11 cellular contexts compared by ENCODE assay signal in genomic region chr19:23071087-23071511, GRCh38. TPM values are rescaled to one million over a fixed set of nuclear protein-coding genes. Genes with fewer than 3 reads are reported as not detected.
DNase-seq lines count a peak whose midpoint lies in the region; ATAC-seq and TF ChIP-seq lines count a peak whose summit lies in the region.
"Had no signal": no experiment of that assay in that cellular context is flagged by ENCODE, and none has a peak within 500 bp of the region (broad histone marks: within the 10 kb centered on the region; RNA-seq: fewer than 3 reads in every experiment).

No MANE protein-coding gene starts in this region.

- peak overlapping the region; percentile 34 for H3K4me2 ChIP-seq in SK-N-SH

- H3K9me2 ChIP-seq in SK-N-SH, result no peaks in the 10 kb centered on the region

- CTCF ChIA-PET in SK-N-SH (lab: Yijun Ruan, JAX), result interaction anchor here (0.5 to 1.9 kb wide), 5 partner anchors 13 to 840 kb away, joined by 3 to 6 read pairs (median 4); no protein-coding TSS in a partner anchor

- H3K36me3 Mint-ChIP-seq in stimulated activated naive CD8-positive, alpha-beta T cell treated with anti-CD3 and anti-CD28 coated beads, Interleukin-15, Interleukin-2, amounts not matched to agents 100 ng/mL and 50 ng/mL, for 24 hours (ENCODE audit: low read depth), result peaks cover 10% of the 10 kb centered on the region
- H3K36me3 Mint-ChIP-seq: mesothelial cell of epicardium had no signal

- TF ChIP-seq RAD21 in SK-N-SH (IDR thresholded peaks at IDR 0.05; ENCODE audit: low read length), result no peak

- no peak overlapping the region for H3K9ac ChIP-seq in SK-N-SH

- DNase-seq in NCI-H2029 (lab: John Stamatoyannopoulos, UW), result peak; percentile 35
- no peak for DNase-seq in NCI-H2029 treated with DMSO at 0.1 percent for 48 hours (lab: John Stamatoyannopoulos, UW)
- DNase-seq in SK-N-SH, result peak; percentile 66
- DNase-seq in left ventricle myocardium superior, result peak; percentile 54
- no peak for DNase-seq in HK-2 (ENCODE audit: unreplicated experiment)
- no peak for DNase-seq in midbrain (lab: John Stamatoyannopoulos, UW)
- DNase-seq in superior temporal gyrus (ENCODE audit: extremely low spot score), result no peak
- DNase-seq: GOT3, NCI-H446 treated with DMSO at 0.1 percent for 48 hours had no signal

- peak overlapping the region; percentile 13 for H3K4me3 Mint-ChIP-seq in stimulated activated naive CD8-positive, alpha-beta T cell treated with anti-CD3 and anti-CD28 coated beads, Interleukin-15, Interleukin-2, amounts not matched to agents 100 ng/mL and 50 ng/mL, for 24 hours
- H3K4me3 Mint-ChIP-seq: mesothelial cell of epicardium had no signal

- peaks cover 4% of the 10 kb centered on the region for H3F3A ChIP-seq in SK-N-SH (replicated peaks; ENCODE audit: insufficient read depth)

- TF ChIP-seq EP300 in SK-N-SH (IDR thresholded peaks at IDR 0.05; ENCODE audit: borderline replicate concordance in 1 of 2, low read depth in 1 of 2, low read length in 1 of 2), result no peak

- no peaks in the 10 kb centered on the region for H4K20me1 ChIP-seq in SK-N-SH (ENCODE audit: insufficient read depth)

- H3K27me3 Mint-ChIP-seq in stimulated activated naive CD8-positive, alpha-beta T cell treated with anti-CD3 and anti-CD28 coated beads, Interleukin-15, Interleukin-2, amounts not matched to agents 100 ng/mL and 50 ng/mL, for 24 hours, result peaks cover 45% of the 10 kb centered on the region

- POLR2A ChIA-PET in SK-N-SH (lab: Yijun Ruan, JAX), result no interaction called here

- H3K79me2 ChIP-seq in SK-N-SH (ENCODE audit: insufficient read depth), result peaks cover 4% of the 10 kb centered on the region; the same call in 1 of the 2 replicates

- intact Hi-C loops in left ventricle myocardium superior (cut with micrococcal nuclease), result no loop called here

- H2AFZ ChIP-seq in SK-N-SH (ENCODE audit: low read depth), result 0 out of 2 replicates have a peak overlapping the region, but pooled peaks have one; percentile 20

- H3K4me1 Mint-ChIP-seq in stimulated activated naive CD8-positive, alpha-beta T cell treated with anti-CD3 and anti-CD28 coated beads, Interleukin-15, Interleukin-2, amounts not matched to agents 100 ng/mL and 50 ng/mL, for 24 hours (ENCODE audit: low read depth), result peaks cover 5% of the 10 kb centered on the region

- no peaks in the 10 kb centered on the region for H3K9me3 ChIP-seq in SK-N-SH

- H3K36me3 ChIP-seq in SK-N-SH (replicated peaks in 1 of 2; ENCODE audit: control insufficient read depth in 1 of 2, insufficient read depth in 2 of 2, low read length in 1 of 2), result no peaks in the 10 kb centered on the region

- no peaks in the 10 kb centered on the region for H3K27me3 ChIP-seq in SK-N-SH (ENCODE audit: insufficient read depth)

- no peak for TF ChIP-seq CTCF in SK-N-SH (IDR thresholded peaks at IDR 0.05)

- no peak overlapping the region for H3K27ac Mint-ChIP-seq in stimulated activated naive CD8-positive, alpha-beta T cell treated with anti-CD3 and anti-CD28 coated beads, Interleukin-15, Interleukin-2, amounts not matched to agents 100 ng/mL and 50 ng/mL, for 24 hours
- H3K27ac Mint-ChIP-seq: mesothelial cell of epicardium had no signal

- peaks cover 22% of the 10 kb centered on the region for H3K9me3 Mint-ChIP-seq in stimulated activated naive CD8-positive, alpha-beta T cell treated with anti-CD3 and anti-CD28 coated beads, Interleukin-15, Interleukin-2, amounts not matched to agents 100 ng/mL and 50 ng/mL, for 24 hours

- H3K27ac ChIP-seq in SK-N-SH (ENCODE audit: low read depth in 2 of 2, low read length in 1 of 2), result no peak overlapping the region; a peak in 1 of 4 replicates

- no peaks in the 10 kb centered on the region; a peak in 1 of 4 replicates for H3K4me1 ChIP-seq in SK-N-SH (ENCODE audit: control insufficient read depth in 1 of 2, insufficient read depth in 2 of 2, low read depth in 1 of 2, low read length in 1 of 2)

- 19% methylated on average over 15 of the region's 34 CpGs for WGBS in SK-N-SH (ENCODE audit: low lambda C conversion rate)

- peak overlapping the region; percentile 41 to 49; a peak in 3 of 4 replicates for H3K4me3 ChIP-seq in SK-N-SH (ENCODE audit: low read depth in 2 of 2, low read length in 1 of 2)

- peak; percentile 79 for ATAC-seq in left ventricle myocardium superior

TF ChIP-seq in SK-N-SH, 30 proteins besides CTCF, POLR2A, EP300 and RAD21:
- TF ChIP-seq POLR2AphosphoS5 (IDR thresholded peaks at IDR 0.05; ENCODE audit: low read depth, low read length), result no peak
- TF ChIP-seq YY1 (IDR thresholded peaks at IDR 0.05; ENCODE audit: low read depth), result no peak
- TF ChIP-seq, protein P1, sequence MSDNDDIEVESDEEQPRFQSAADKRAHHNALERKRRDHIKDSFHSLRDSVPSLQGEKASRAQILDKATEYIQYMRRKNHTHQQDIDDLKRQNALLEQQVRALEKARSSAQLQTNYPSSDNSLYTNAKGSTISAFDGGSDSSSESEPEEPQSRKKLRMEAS (IDR thresholded peaks at IDR 0.05; ENCODE audit: low read depth), result no peak
- TF ChIP-seq JUND (IDR thresholded peaks at IDR 0.05), result no peak
- no peak for TF ChIP-seq FOSL2 (IDR thresholded peaks at IDR 0.05; ENCODE audit: borderline replicate concordance, low read depth)
- TF ChIP-seq CHD2 (IDR thresholded peaks at IDR 0.05; ENCODE audit: low read length, partially characterized antibody), result no peak
- TF ChIP-seq USF1 (IDR thresholded peaks at IDR 0.05; ENCODE audit: borderline replicate concordance, low read depth), result no peak
- no peak for TF ChIP-seq TAF1 (IDR thresholded peaks at IDR 0.05; ENCODE audit: borderline replicate concordance, low read depth, low read length)
TF ChIP-seq in SK-N-SH: peak in this region for 0.

RNA-seq across cellular contexts. Expression of gene ZNF730, which starts 45.7 kb away (rescaled TPM):
- polyA plus RNA-seq in SK-N-SH (2012; rRNA removed), result 0.30 and 0.58 TPM in 2 replicates
- 0.46 and 0.55 TPM in 2 replicates for polyA plus RNA-seq in SK-N-SH (2012; cell fraction: cytosol; rRNA removed)
- 0.43 and 1.0 TPM in 2 replicates for polyA plus RNA-seq in SK-N-SH (2012; cell fraction: nucleus; rRNA removed)
- total RNA-seq in left ventricle myocardium superior, result not detected

Comparison
In these comparisons a context has a peak if more than half of its experiments do, and no peak if none do; other contexts are left out.
1. DNase-seq: peak in NCI-H2029 (single experiment), SK-N-SH (single experiment) and left ventricle myocardium superior (single experiment); none in NCI-H2029 treated with DMSO at 0.1 percent for 48 hours (single experiment), HK-2 (single experiment), midbrain (single experiment) and superior temporal gyrus (single experiment).